ENCODE assay signal across 2 cellular contexts in the genomic region with DNA sequence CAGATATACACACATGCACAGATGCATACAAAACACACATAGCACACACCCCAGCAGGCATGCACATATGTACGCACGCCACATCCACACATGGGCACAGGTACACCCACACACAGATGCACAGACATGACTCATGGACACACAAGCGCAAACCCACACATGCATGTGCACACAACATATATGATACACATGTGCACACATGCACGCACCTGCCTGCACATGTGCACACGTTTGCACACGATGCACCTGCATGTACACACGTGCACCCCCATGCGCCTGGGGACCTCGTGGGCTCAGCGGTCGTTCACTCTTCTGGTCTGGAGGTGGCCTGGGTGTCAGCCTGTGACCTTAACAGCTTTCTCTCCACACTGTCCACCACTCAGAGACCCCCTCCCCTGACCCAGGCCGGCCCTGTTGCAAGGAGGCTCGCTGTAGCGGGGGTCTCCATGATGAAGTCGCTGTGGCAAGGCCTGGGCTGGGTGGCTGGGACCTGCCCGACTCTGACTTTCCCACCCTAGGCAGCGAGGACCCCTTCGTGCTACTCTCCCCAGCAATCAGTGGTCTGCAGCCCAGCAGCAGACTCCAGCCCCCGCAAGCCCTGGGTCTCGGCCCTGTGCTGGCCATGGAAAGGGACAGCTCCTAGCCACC.
TF ChIP-seq lines count a peak whose summit lies in the region.

No MANE protein-coding gene starts in this region.

TF ChIP-seq in HepG2, 621 proteins besides CTCF, POLR2A, EP300 and RAD21:
- TF ChIP-seq MNT (IDR thresholded peaks at IDR 0.05): peak; percentile 98
- TF ChIP-seq ZNF318 (CRISPR knock-in tag; IDR thresholded peaks at IDR 0.05): no peak

TF ChIP-seq in IMR-90, 13 proteins besides CTCF, POLR2A, EP300 and RAD21:
- no peak for TF ChIP-seq SMC3 (IDR thresholded peaks at IDR 0.05; ENCODE audit: low read depth, low read length)
- TF ChIP-seq CEBPB (IDR thresholded peaks at IDR 0.05; ENCODE audit: low read depth, low read length): no peak
- TF ChIP-seq MXI1 (IDR thresholded peaks at IDR 0.05; ENCODE audit: borderline replicate concordance, low read depth, low read length): no peak
- TF ChIP-seq NFE2L2 (IDR thresholded peaks at IDR 0.05; ENCODE audit: low read depth, low read length): no peak
- TF ChIP-seq CHD1 (IDR thresholded peaks at IDR 0.05; ENCODE audit: low read depth, low read length): no peak
- TF ChIP-seq RCOR1 (IDR thresholded peaks at IDR 0.05; ENCODE audit: insufficient replicate concordance, low read length): no peak
- TF ChIP-seq, protein P1, sequence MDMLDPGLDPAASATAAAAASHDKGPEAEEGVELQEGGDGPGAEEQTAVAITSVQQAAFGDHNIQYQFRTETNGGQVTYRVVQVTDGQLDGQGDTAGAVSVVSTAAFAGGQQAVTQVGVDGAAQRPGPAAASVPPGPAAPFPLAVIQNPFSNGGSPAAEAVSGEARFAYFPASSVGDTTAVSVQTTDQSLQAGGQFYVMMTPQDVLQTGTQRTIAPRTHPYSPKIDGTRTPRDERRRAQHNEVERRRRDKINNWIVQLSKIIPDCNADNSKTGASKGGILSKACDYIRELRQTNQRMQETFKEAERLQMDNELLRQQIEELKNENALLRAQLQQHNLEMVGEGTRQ (IDR thresholded peaks at IDR 0.05; ENCODE audit: low read depth, low read length): no peak
- no peak for TF ChIP-seq BHLHE40 (IDR thresholded peaks at IDR 0.05; ENCODE audit: low read depth, low read length)
- TF ChIP-seq MAZ (IDR thresholded peaks at IDR 0.05; ENCODE audit: borderline replicate concordance, low read depth, low read length): no peak
- no peak for TF ChIP-seq RFX5 (IDR thresholded peaks at IDR 0.05; ENCODE audit: low read depth, low read length)
- no peak for TF ChIP-seq MAFK (IDR thresholded peaks at IDR 0.05; ENCODE audit: low read depth, low read length)
- TF ChIP-seq ELK1 (IDR thresholded peaks at IDR 0.05; ENCODE audit: borderline replicate concordance, low read depth, low read length): no peak
- no peak for TF ChIP-seq FOS (IDR thresholded peaks at IDR 0.05; ENCODE audit: low read depth, low read length)
